34 cellular contexts compared by ENCODE assay signal in genomic region chr20:33323236-33323635, GRCh38. TPM values are rescaled to one million over a fixed set of nuclear protein-coding genes. Genes with fewer than 3 reads are reported as not detected.
"Had no signal": no experiment of that assay in that cellular context is flagged by ENCODE, and none has a peak within 500 bp of the region (broad histone marks: within the 10 kb centered on the region; RNA-seq: fewer than 3 reads in every experiment).

No MANE protein-coding gene starts in this region.

- H3K27me3 ChIP-seq: ascending aorta, cardiac muscle cell had no signal

- H3K4me3 ChIP-seq: ascending aorta, cardiac muscle cell had no signal

- ATAC-seq: activated CD8-positive, alpha-beta T cell treated with anti-CD3 and anti-CD28 coated beads for 36 hours; activated naive CD8-positive, alpha-beta T cell treated with anti-CD3 and anti-CD28 coated beads, Interleukin-2, amount 50 U/mL, for 24 hours; activated T-cell treated with anti-CD3 and anti-CD28 coated beads, Interleukin-2, amount 50 U/mL, for 4 hours; activated T-cell treated with anti-CD3 and anti-CD28 coated beads, Interleukin-2, amount 50 U/mL, for 72 hours had no signal

- H3K4me1 ChIP-seq: ascending aorta had no signal

- H3K36me3 ChIP-seq: ascending aorta, cardiac muscle cell had no signal

- DNase-seq: activated B cell treated with CpG ODN at 0.5 μM for 24 hours; activated CD4-positive, alpha-beta memory T cell treated with anti-CD3 and anti-CD28 coated beads for 36 hours; activated CD4-positive, alpha-beta T cell treated with anti-CD3 and anti-CD28 coated beads for 4 hours; activated CD4-positive, alpha-beta T cell treated with anti-CD3 and anti-CD28 coated beads, Interleukin-2, amount 10 ng/mL, durations not matched to agents 24 days and 14 days; activated CD4-positive, alpha-beta T cell treated with anti-CD3 and anti-CD28 coated beads, Interleukin-2, amount 50 U/mL, for 1 hour; activated CD4-positive, alpha-beta T cell treated with anti-CD3 and anti-CD28 coated beads, Interleukin-2, amount 50 U/mL, for 4 hours; activated CD4-positive, CD25-positive, alpha-beta regulatory T cell treated with anti-CD3 and anti-CD28 coated beads, Interleukin-2, amount 50 U/mL, for 72 hours; activated CD8-positive, alpha-beta memory T cell treated with anti-CD3 and anti-CD28 coated beads, Interleukin-2, amount 50 U/mL, for 4 hours; activated CD8-positive, alpha-beta T cell treated with anti-CD3 and anti-CD28 coated beads for 36 hours; activated effector memory CD4-positive, alpha-beta T cell treated with Interleukin-2 at 50 U/mL for 16 hours; activated gamma-delta T cell; activated naive CD4-positive, alpha-beta T cell treated with anti-CD3 and anti-CD28 coated beads, Interleukin-2, amount 10 ng/mL, durations not matched to agents 7 days and 5 days; activated naive CD4-positive, alpha-beta T cell treated with Interleukin-2 at 50 U/mL for 16 hours; activated naive CD8-positive, alpha-beta T cell treated with anti-CD3 and anti-CD28 coated beads, Interleukin-2, amount 10 ng/mL, durations not matched to agents 7 days and 5 days; activated naive CD8-positive, alpha-beta T cell treated with anti-CD3 and anti-CD28 coated beads, Interleukin-2, amount 50 U/mL, for 24 hours; activated T-cell treated with anti-CD3 and anti-CD28 coated beads for 4 hours; activated T-cell treated with anti-CD3 and anti-CD28 coated beads, Interleukin-2, amount 50 U/mL, for 1 hour; activated T-cell treated with anti-CD3 and anti-CD28 coated beads, Interleukin-2, amount 50 U/mL, for 4 hours; activated T-cell treated with anti-CD3 and anti-CD28 coated beads, Interleukin-2, amount 50 U/mL, for 72 hours; amygdala; anterior cingulate cortex; caudate nucleus; cerebellar nuclear complex; T-helper 2 cell; T-helper 9 cell had no signal

- H3K27ac ChIP-seq: ascending aorta, cardiac muscle cell, VCaP had no signal

- FAIRE-seq: bronchial epithelial cell, TTC549 had no signal

- H3K9me3 ChIP-seq: ascending aorta had no signal

RNA-seq across cellular contexts. Expression of gene BPIFB1, which starts 40.2 kb away (rescaled TPM):
- total RNA-seq: activated B cell treated with CpG ODN at 0.5 μM for 24 hours; activated CD4-positive, alpha-beta memory T cell treated with anti-CD3 and anti-CD28 coated beads for 36 hours; activated CD4-positive, alpha-beta T cell treated with anti-CD3 and anti-CD28 coated beads, Interleukin-2, amount 10 ng/mL, durations not matched to agents 24 days and 14 days; activated CD8-positive, alpha-beta memory T cell treated with anti-CD3 and anti-CD28 coated beads for 36 hours; activated CD8-positive, alpha-beta T cell treated with anti-CD3 and anti-CD28 coated beads for 36 hours; activated naive CD8-positive, alpha-beta T cell treated with anti-CD3 and anti-CD28 coated beads, Interleukin-2, amount 10 ng/mL, durations not matched to agents 7 days and 5 days; activated T-cell treated with anti-CD3 and anti-CD28 coated beads, Interleukin-2, amount 50 U/mL, for 4 hours; activated T-cell treated with anti-CD3 and anti-CD28 coated beads, Interleukin-2, amount 50 U/mL, for 72 hours; activated T-helper 1 cell treated with anti-CD3 and anti-CD28 coated beads, Interleukin-12 subunit alpha, Interleukin-12 subunit beta, Interleukin-2, Interleukin-4 antibody, amounts not matched to agents 30 ng/mL and 10 ng/mL and 1 ng/mL, durations not matched to agents 14 hours and 24 hours and 36 hours; activated T-helper 2 cell treated with anti-CD3 and anti-CD28 coated beads, Interferon-gamma antibody, Interleukin-2, Interleukin-4, amounts not matched to agents 10 μg/mL and 5 μg/mL and 100 μg/mL, durations not matched to agents 14 hours and 24 hours and 36 hours; ascending aorta; bronchial epithelial cell; cardiac muscle cell; chondrocyte had no signal
- polyA plus RNA-seq: cardiac muscle cell had no signal
